9 cellular contexts compared by ENCODE assay signal in the genomic region with DNA sequence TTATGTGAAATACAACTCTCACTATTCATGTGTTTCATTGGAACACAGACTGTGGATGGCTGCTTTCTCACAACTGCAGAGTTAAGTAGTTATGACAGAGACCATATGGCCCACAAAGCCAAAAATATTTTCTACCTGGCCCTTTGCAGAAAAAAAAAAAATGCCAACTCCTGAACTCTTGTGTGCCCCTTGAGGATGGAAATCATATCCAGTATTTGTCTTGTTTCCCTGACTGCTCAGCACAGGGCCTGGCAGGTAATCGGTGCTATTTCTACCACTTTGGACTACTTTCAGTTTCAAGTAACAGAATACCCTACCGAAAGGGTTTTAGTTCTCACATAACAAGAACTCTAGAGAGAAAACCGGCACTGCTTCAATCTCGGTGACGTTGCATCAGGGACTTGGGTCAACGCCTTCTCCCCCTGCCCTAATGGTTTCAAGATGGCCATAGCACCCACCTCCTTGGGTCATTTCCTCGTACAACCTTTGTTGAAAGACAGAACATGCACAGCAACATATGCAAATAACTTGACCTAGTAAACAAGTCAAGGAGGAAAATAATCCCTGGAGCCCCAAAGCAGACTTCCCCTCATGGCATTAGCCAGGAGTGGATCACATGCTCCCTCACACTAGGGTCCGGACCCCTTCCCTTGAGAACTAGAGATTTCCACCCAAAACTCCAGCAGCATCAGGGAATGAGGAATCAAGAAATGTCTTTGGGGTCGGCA. TPM values are rescaled to one million over a fixed set of nuclear protein-coding genes. Genes with fewer than 3 reads are reported as not detected.
DNase-seq lines count a peak whose midpoint lies in the region; ATAC-seq and TF ChIP-seq lines count a peak whose summit lies in the region.
"Had no signal": no experiment of that assay in that cellular context is flagged by ENCODE, and none has a peak within 500 bp of the region (broad histone marks: within the 10 kb centered on the region; RNA-seq: fewer than 3 reads in every experiment).

No MANE protein-coding gene starts in this region.

- no peaks in the 10 kb centered on the region for H4K20me1 ChIP-seq in MM.1S (ENCODE audit: insufficient read depth, low read length)

- DNase-seq in MM.1S (peak; percentile 97), nephron progenitor cell (no peak), Peyer's patch (no peak), SW480 (ENCODE audit: low spot score) (no peak), inferior parietal cortex (ENCODE audit: extremely low spot score) (no peak), coronary artery (ENCODE audit: low spot score) (no peak)
- DNase-seq: activated CD4-positive, alpha-beta T cell treated with anti-CD3 and anti-CD28 coated beads, Interleukin-2, amount 10 ng/mL, durations not matched to agents 24 days and 14 days had no signal

- H3K36me3 ChIP-seq in MM.1S (replicated peaks; ENCODE audit: insufficient read depth, low read length): no peaks in the 10 kb centered on the region
- no peaks in the 10 kb centered on the region for H3K36me3 ChIP-seq in Peyer's patch

- ATAC-seq in GM18867 (IDR thresholded peaks at IDR 0.05; ENCODE audit: unreplicated experiment): peak; percentile 97
- peak; percentile 98 for ATAC-seq in HG02571 (IDR thresholded peaks at IDR 0.05; ENCODE audit: unreplicated experiment)

- peaks cover 12% of the 10 kb centered on the region for H3F3A ChIP-seq in MM.1S (ENCODE audit: insufficient read depth, low read length)

- no peak overlapping the region for H3K4me3 Mint-ChIP-seq in nephron progenitor cell
- H3K4me3 Mint-ChIP-seq: activated CD4-positive, alpha-beta T cell treated with anti-CD3 and anti-CD28 coated beads, Interleukin-2, amount 10 ng/mL, durations not matched to agents 24 days and 14 days had no signal

- peak overlapping the region; percentile 20; the same call in 1 of the 2 replicates for H3K4me3 ChIP-seq in MM.1S (ENCODE audit: low read length)
- peak overlapping the region in 1 of 4 donors; percentile 23 for H3K4me3 ChIP-seq in Peyer's patch
- H3K4me3 ChIP-seq in coronary artery: no peak overlapping the region

- TF ChIP-seq CTCF in MM.1S (IDR thresholded peaks at IDR 0.05; ENCODE audit: low read length) (peak; percentile 50), nephron progenitor cell (IDR thresholded peaks at IDR 0.05) (no peak), Peyer's patch (IDR thresholded peaks at IDR 0.05) (no peak), coronary artery (IDR thresholded peaks at IDR 0.05) (no peak)

- H3K27me3 ChIP-seq in MM.1S (replicated peaks; ENCODE audit: insufficient read depth, low read length): no peaks in the 10 kb centered on the region
- H3K27me3 ChIP-seq in Peyer's patch: no peaks in the 10 kb centered on the region

- H3K9me3 ChIP-seq in MM.1S (replicated peaks; ENCODE audit: insufficient read depth, low read length) (no peaks in the 10 kb centered on the region), Peyer's patch (no peaks in the 10 kb centered on the region)

- H3K4me2 ChIP-seq in MM.1S (ENCODE audit: low read depth, low read length): peak overlapping the region; percentile 77

- peak overlapping the region; percentile 38; the same call in 1 of the 2 replicates for H3K9ac ChIP-seq in MM.1S (ENCODE audit: low read length)

- no peak for TF ChIP-seq POLR2A in Peyer's patch (IDR thresholded peaks at IDR 0.05)

- H3K9me2 ChIP-seq in MM.1S (replicated peaks; ENCODE audit: insufficient read depth, low read length): no peaks in the 10 kb centered on the region

- peaks cover 30% of the 10 kb centered on the region for H3K4me1 Mint-ChIP-seq in nephron progenitor cell

- H3K9me3 Mint-ChIP-seq in nephron progenitor cell: peaks cover 3% of the 10 kb centered on the region
- H3K9me3 Mint-ChIP-seq: activated CD4-positive, alpha-beta T cell treated with anti-CD3 and anti-CD28 coated beads, Interleukin-2, amount 10 ng/mL, durations not matched to agents 24 days and 14 days had no signal

- peaks cover 2% of the 10 kb centered on the region for H3K27me3 Mint-ChIP-seq in nephron progenitor cell (ENCODE audit: low read depth, poor library complexity)

- no peaks in the 10 kb centered on the region for H3K79me2 ChIP-seq in MM.1S (ENCODE audit: low read length)

- no peaks in the 10 kb centered on the region for H3K36me3 Mint-ChIP-seq in nephron progenitor cell (ENCODE audit: low read depth)

- H2AFZ ChIP-seq in MM.1S (ENCODE audit: low read length): peak overlapping the region; percentile 90

- H3K27ac ChIP-seq in MM.1S (ENCODE audit: low read length): peak overlapping the region; percentile 85
- H3K27ac ChIP-seq in Peyer's patch: no peak overlapping the region
- H3K27ac ChIP-seq in coronary artery: no peak overlapping the region

- peak overlapping the region; percentile 45 for H3K27ac Mint-ChIP-seq in nephron progenitor cell
- H3K27ac Mint-ChIP-seq: activated CD4-positive, alpha-beta T cell treated with anti-CD3 and anti-CD28 coated beads, Interleukin-2, amount 10 ng/mL, durations not matched to agents 24 days and 14 days had no signal

- peaks cover 31% of the 10 kb centered on the region for H3K4me1 ChIP-seq in MM.1S (ENCODE audit: low read length)
- H3K4me1 ChIP-seq in Peyer's patch: no peaks in the 10 kb centered on the region

RNA-seq across cellular contexts. Expression of a gene that starts 11.8 kb away (rescaled TPM):
- 10 to 100 TPM; 12.1 to 37.8 (median 25.6) TPM for total RNA-seq in Peyer's patch

RNA-seq across cellular contexts. Expression of a gene that starts 52.9 kb away (rescaled TPM):
- total RNA-seq in Peyer's patch: 10 to 100 TPM; 23.1 to 92.1 (median 53.7) TPM
